In the genomic region with DNA sequence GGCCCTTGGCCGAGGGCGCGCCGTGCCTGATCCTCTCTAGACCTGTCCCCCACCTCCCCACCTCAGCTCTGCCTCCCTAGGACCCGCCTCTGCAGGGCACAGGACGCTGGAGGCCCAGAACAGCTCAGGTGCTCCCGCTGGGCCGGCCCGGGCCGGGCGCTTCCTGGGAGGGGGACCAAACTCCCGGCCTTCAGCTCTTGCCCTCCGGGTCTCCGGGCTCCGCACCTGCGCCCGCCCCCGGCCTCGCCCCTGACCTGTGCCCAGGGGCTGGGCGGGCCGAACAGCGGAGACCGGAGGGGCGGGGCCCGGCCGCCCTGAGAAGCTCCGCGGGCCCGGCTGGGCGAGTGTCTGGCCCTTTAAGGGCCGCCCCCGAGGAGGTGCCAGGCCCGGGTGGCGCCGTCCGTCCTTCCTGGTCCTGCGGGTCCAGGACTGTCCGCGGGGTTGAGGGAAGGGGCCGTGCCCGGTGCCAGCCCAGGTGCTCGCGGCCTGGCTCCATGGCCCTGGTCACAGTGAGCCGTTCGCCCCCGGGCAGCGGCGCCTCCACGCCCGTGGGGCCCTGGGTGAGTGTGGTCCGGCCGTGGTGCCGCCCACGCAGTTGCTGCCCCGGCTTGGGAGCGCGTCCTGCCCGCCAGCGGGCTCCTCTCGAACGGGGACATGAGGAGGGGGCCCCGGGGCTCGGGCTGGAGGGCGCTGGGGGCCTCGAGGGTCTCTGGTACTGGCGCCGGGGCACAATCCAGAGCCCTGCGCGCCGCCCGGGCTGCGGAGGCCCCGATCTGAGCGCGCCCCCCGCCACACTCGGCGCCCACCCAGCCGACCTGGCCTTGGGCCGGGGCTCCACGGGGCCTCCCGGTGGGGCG, we compare ENCODE assay signal across 8 cellular contexts. TPM values are rescaled to one million over a fixed set of nuclear protein-coding genes. Genes with fewer than 3 reads are reported as not detected.
DNase-seq lines count a peak whose midpoint lies in the region; TF ChIP-seq lines count a peak whose summit lies in the region.

A gene with protein sequence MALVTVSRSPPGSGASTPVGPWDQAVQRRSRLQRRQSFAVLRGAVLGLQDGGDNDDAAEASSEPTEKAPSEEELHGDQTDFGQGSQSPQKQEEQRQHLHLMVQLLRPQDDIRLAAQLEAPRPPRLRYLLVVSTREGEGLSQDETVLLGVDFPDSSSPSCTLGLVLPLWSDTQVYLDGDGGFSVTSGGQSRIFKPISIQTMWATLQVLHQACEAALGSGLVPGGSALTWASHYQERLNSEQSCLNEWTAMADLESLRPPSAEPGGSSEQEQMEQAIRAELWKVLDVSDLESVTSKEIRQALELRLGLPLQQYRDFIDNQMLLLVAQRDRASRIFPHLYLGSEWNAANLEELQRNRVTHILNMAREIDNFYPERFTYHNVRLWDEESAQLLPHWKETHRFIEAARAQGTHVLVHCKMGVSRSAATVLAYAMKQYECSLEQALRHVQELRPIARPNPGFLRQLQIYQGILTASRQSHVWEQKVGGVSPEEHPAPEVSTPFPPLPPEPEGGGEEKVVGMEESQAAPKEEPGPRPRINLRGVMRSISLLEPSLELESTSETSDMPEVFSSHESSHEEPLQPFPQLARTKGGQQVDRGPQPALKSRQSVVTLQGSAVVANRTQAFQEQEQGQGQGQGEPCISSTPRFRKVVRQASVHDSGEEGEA (plus strand): TSS at position 399 of the 857 bp plus-strand sequence. CDS start 96 bp downstream, at position 495.

- TF ChIP-seq EP300 in suprapubic skin (IDR thresholded peaks at IDR 0.05), result no peak

- WGBS in suprapubic skin, result under 1% methylated on average over 35 of the region's 83 CpGs

- no peaks in the 10 kb centered on the region for H3K9me3 ChIP-seq in suprapubic skin

- H3K27me3 ChIP-seq in suprapubic skin, result no peaks in the 10 kb centered on the region

- no peak for TF ChIP-seq POLR2A in erythroblast (IDR thresholded peaks at IDR 0.05; ENCODE audit: low read length)
- no peak for TF ChIP-seq POLR2A in suprapubic skin (IDR thresholded peaks at IDR 0.05)

- peak within 1 kb of the TSS; percentile 86 for H3K4me3 ChIP-seq in suprapubic skin

- TF ChIP-seq CTCF in suprapubic skin (IDR thresholded peaks at IDR 0.05), result no peak

- peak within 1 kb of the TSS; percentile 91 for H3K27ac ChIP-seq in suprapubic skin

- peaks cover 45% of the 10 kb centered on the region for H3K36me3 ChIP-seq in suprapubic skin

- peaks cover 30% of the 10 kb centered on the region for H3K4me1 ChIP-seq in suprapubic skin

- DNase-seq in NCI-H1436 (lab: John Stamatoyannopoulos, UW) (peak; percentile 18), NCI-H1436 treated with DMSO at 0.1 percent for 48 hours (lab: John Stamatoyannopoulos, UW) (no peak), NCI-H2196 (lab: John Stamatoyannopoulos, UW; ENCODE audit: unreplicated experiment) (peak; percentile 84), erythroblast (lab: John Stamatoyannopoulos, UW) (peak; percentile 69 to 72), mesenteric fat pad (ENCODE audit: low spot score) (peak; percentile 92), suprapubic skin (ENCODE audit: low spot score in 2 of 2) (peak; percentile 79 to 92)
- DNase-seq in activated T-cell treated with anti-CD3 and anti-CD28 coated beads, Interleukin-2, amount 50 U/mL, for 48 hours, result peak; percentile 64 to 73
- DNase-seq in NK-92 treated with Interleukin-12 subunit alpha and Interleukin-12 subunit beta, amount 100 ng/mL, for 24 hours (lab: John Stamatoyannopoulos, UW), result no peak

RNA-seq across cellular contexts. Expression of the gene that starts here (rescaled TPM):
- total RNA-seq in mesenteric fat pad, result 19.9 TPM
- 100 to 1,000 TPM in 1 of 4 donors, 10 to 100 TPM in 3; 49.4 to 107 (median 63.9) TPM for total RNA-seq in suprapubic skin

Comparison
In these comparisons a context has a peak if more than half of its experiments do, and no peak if none do; other contexts are left out.
1. DNase-seq: peak in NCI-H1436 (single experiment), NCI-H2196 (single experiment), activated T-cell treated with anti-CD3 and anti-CD28 coated beads, Interleukin-2, amount 50 U/mL, for 48 hours (2 of 2), erythroblast (2 of 2), mesenteric fat pad (single experiment) and suprapubic skin (2 of 2); none in NCI-H1436 treated with DMSO at 0.1 percent for 48 hours (single experiment) and NK-92 treated with Interleukin-12 subunit alpha and Interleukin-12 subunit beta, amount 100 ng/mL, for 24 hours (single experiment).